11 cellular contexts compared by ENCODE assay signal in genomic region chr16:57146735-57147134, GRCh38. TPM values are rescaled to one million over a fixed set of nuclear protein-coding genes. Genes with fewer than 3 reads are reported as not detected.
DNase-seq lines count a peak whose midpoint lies in the region; ATAC-seq and TF ChIP-seq lines count a peak whose summit lies in the region.
"Had no signal": no experiment of that assay in that cellular context is flagged by ENCODE, and none has a peak within 500 bp of the region (broad histone marks: within the 10 kb centered on the region; RNA-seq: fewer than 3 reads in every experiment).

No MANE protein-coding gene starts in this region.

- intact Hi-C loops in CD14-positive monocyte (cut with micrococcal nuclease): no loop called here

- no peak overlapping the region for H3K27ac Mint-ChIP-seq in CD14-positive monocyte
- peak overlapping the region; percentile 25 for H3K27ac Mint-ChIP-seq in activated CD8-positive, alpha-beta T cell treated with anti-CD3 and anti-CD28 coated beads, Interleukin-2, amount 10 ng/mL, durations not matched to agents 7 days and 5 days
- H3K27ac Mint-ChIP-seq in stimulated activated naive B cell treated with anti-CD40 and anti-IgM and Interleukin-4, amounts not matched to agents 10 μg/mL and 1 μg/mL and 100 μg/mL, for 72 hours: no peak overlapping the region

- peaks cover 0 to 2% (median 0%) of the 10 kb centered on the region in 3 donors for H3K27me3 Mint-ChIP-seq in CD14-positive monocyte (ENCODE audit: low read depth in 3 of 3)
- H3K27me3 Mint-ChIP-seq in activated CD8-positive, alpha-beta T cell treated with anti-CD3 and anti-CD28 coated beads, Interleukin-2, amount 10 ng/mL, durations not matched to agents 7 days and 5 days (ENCODE audit: low read depth): no peaks in the 10 kb centered on the region
- H3K27me3 Mint-ChIP-seq in stimulated activated naive B cell treated with anti-CD40 and anti-IgM and Interleukin-4, amounts not matched to agents 10 μg/mL and 1 μg/mL and 100 μg/mL, for 72 hours: no peaks in the 10 kb centered on the region

- H3K4me3 ChIP-seq in HFF-Myc (replicated peaks; ENCODE audit: low read depth, low read length): no peak overlapping the region
- H3K4me3 ChIP-seq: HAP-1, pancreas had no signal

- TF ChIP-seq CTCF in CD14-positive monocyte (IDR thresholded peaks at IDR 0.05) (peak; percentile 29), HFF-Myc (IDR thresholded peaks at IDR 0.05; ENCODE audit: low read depth, low read length, missing control alignments) (peak; percentile 24)

- DNase-seq in CD14-positive monocyte (ENCODE audit: low spot score): no peak
- no peak for DNase-seq in HFF-Myc (ENCODE audit: extremely low read depth, low read depth)
- no peak for DNase-seq in activated CD8-positive, alpha-beta T cell treated with anti-CD3 and anti-CD28 coated beads, Interleukin-2, amount 10 ng/mL, durations not matched to agents 7 days and 5 days
- DNase-seq in left lobe of liver (ENCODE audit: low spot score): peak; percentile 41
- no peak for DNase-seq in HUDEP-2 (lab: John Stamatoyannopoulos, UW; ENCODE audit: unreplicated experiment in 76 of 76)
- no peak for DNase-seq in stimulated activated naive B cell treated with anti-CD40 and anti-IgM and Interleukin-4, amounts not matched to agents 10 μg/mL and 1 μg/mL and 100 μg/mL, for 72 hours
- DNase-seq in NCI-H2107 (lab: John Stamatoyannopoulos, UW): no peak
- DNase-seq: foreskin melanocyte had no signal

- CTCF ChIA-PET in activated CD8-positive, alpha-beta T cell treated with anti-CD3 and anti-CD28 coated beads, Interleukin-2, amount 10 ng/mL, durations not matched to agents 7 days and 5 days (lab: Charles Lee): no interaction called here

- no peak for ATAC-seq in activated CD8-positive, alpha-beta T cell treated with anti-CD3 and anti-CD28 coated beads, Interleukin-2, amount 10 ng/mL, durations not matched to agents 7 days and 5 days
- ATAC-seq in left lobe of liver (peak; percentile 29), HG03095 (IDR thresholded peaks at IDR 0.05; ENCODE audit: unreplicated experiment) (no peak)
- ATAC-seq in stimulated activated naive B cell treated with anti-CD40 and anti-IgM and Interleukin-4, amounts not matched to agents 10 μg/mL and 1 μg/mL and 100 μg/mL, for 72 hours (replicated peaks): no peak

- POLR2A ChIA-PET in activated CD8-positive, alpha-beta T cell treated with anti-CD3 and anti-CD28 coated beads, Interleukin-2, amount 10 ng/mL, durations not matched to agents 7 days and 5 days (lab: Charles Lee): no interaction called here

- H3K4me1 Mint-ChIP-seq in CD14-positive monocyte: peaks cover 35% of the 10 kb centered on the region
- H3K4me1 Mint-ChIP-seq in activated CD8-positive, alpha-beta T cell treated with anti-CD3 and anti-CD28 coated beads, Interleukin-2, amount 10 ng/mL, durations not matched to agents 7 days and 5 days (ENCODE audit: low read depth): peaks cover 29% of the 10 kb centered on the region
- peaks cover 32 to 43% of the 10 kb centered on the region in 2 donors for H3K4me1 Mint-ChIP-seq in stimulated activated naive B cell treated with anti-CD40 and anti-IgM and Interleukin-4, amounts not matched to agents 10 μg/mL and 1 μg/mL and 100 μg/mL, for 72 hours

- peaks cover 41 to 68% of the 10 kb centered on the region in 2 donors for H3K36me3 Mint-ChIP-seq in CD14-positive monocyte
- peaks cover 2% of the 10 kb centered on the region for H3K36me3 Mint-ChIP-seq in activated CD8-positive, alpha-beta T cell treated with anti-CD3 and anti-CD28 coated beads, Interleukin-2, amount 10 ng/mL, durations not matched to agents 7 days and 5 days (ENCODE audit: low read depth)
- peaks cover 23 to 41% of the 10 kb centered on the region in 2 donors for H3K36me3 Mint-ChIP-seq in stimulated activated naive B cell treated with anti-CD40 and anti-IgM and Interleukin-4, amounts not matched to agents 10 μg/mL and 1 μg/mL and 100 μg/mL, for 72 hours

- H3K4me3 Mint-ChIP-seq in CD14-positive monocyte: no peak overlapping the region
- no peak overlapping the region for H3K4me3 Mint-ChIP-seq in activated CD8-positive, alpha-beta T cell treated with anti-CD3 and anti-CD28 coated beads, Interleukin-2, amount 10 ng/mL, durations not matched to agents 7 days and 5 days
- H3K4me3 Mint-ChIP-seq in stimulated activated naive B cell treated with anti-CD40 and anti-IgM and Interleukin-4, amounts not matched to agents 10 μg/mL and 1 μg/mL and 100 μg/mL, for 72 hours: no peak overlapping the region

- no peaks in the 10 kb centered on the region for H3K9me3 Mint-ChIP-seq in CD14-positive monocyte
- no peaks in the 10 kb centered on the region for H3K9me3 Mint-ChIP-seq in activated CD8-positive, alpha-beta T cell treated with anti-CD3 and anti-CD28 coated beads, Interleukin-2, amount 10 ng/mL, durations not matched to agents 7 days and 5 days (ENCODE audit: insufficient read depth)
- H3K9me3 Mint-ChIP-seq in stimulated activated naive B cell treated with anti-CD40 and anti-IgM and Interleukin-4, amounts not matched to agents 10 μg/mL and 1 μg/mL and 100 μg/mL, for 72 hours: no peaks in the 10 kb centered on the region

RNA-seq across cellular contexts. Expression of gene PSME3IP1, which starts 39.1 kb away (rescaled TPM):
- polyA plus RNA-seq in CD14-positive monocyte: 10 to 100 TPM; 75.4 to 78.6 TPM
- total RNA-seq in activated CD8-positive, alpha-beta T cell treated with anti-CD3 and anti-CD28 coated beads, Interleukin-2, amount 10 ng/mL, durations not matched to agents 7 days and 5 days: 100 to 1,000 TPM; 106 to 113 TPM
- 26.6 TPM for total RNA-seq in left lobe of liver

RNA-seq across cellular contexts. Expression of gene RSPRY1, which starts 39.4 kb away (rescaled TPM):
- polyA plus RNA-seq in CD14-positive monocyte: 10 to 100 TPM; 21.3 to 28.3 TPM
- total RNA-seq in activated CD8-positive, alpha-beta T cell treated with anti-CD3 and anti-CD28 coated beads, Interleukin-2, amount 10 ng/mL, durations not matched to agents 7 days and 5 days: 10 to 100 TPM; 30.9 to 35.8 TPM
- 18.1 TPM for total RNA-seq in left lobe of liver

RNA-seq across cellular contexts. Expression of gene CPNE2, which starts 54.4 kb away (rescaled TPM):
- 10 to 100 TPM; 18.3 to 23.9 TPM for polyA plus RNA-seq in CD14-positive monocyte
- total RNA-seq in activated CD8-positive, alpha-beta T cell treated with anti-CD3 and anti-CD28 coated beads, Interleukin-2, amount 10 ng/mL, durations not matched to agents 7 days and 5 days: 10 to 100 TPM; 11.3 to 12.5 TPM
- 7.3 TPM for total RNA-seq in left lobe of liver
